ENCODE assay signal across 1 cellular context in genomic region chr13:30898721-30899188, GRCh38.
TF ChIP-seq lines count a peak whose summit lies in the region.

No MANE protein-coding gene starts in this region.

TF ChIP-seq in HepG2, 621 proteins besides CTCF, POLR2A, EP300 and RAD21 (continued from another document and continues in another):
- no peak for TF ChIP-seq SAFB2 (CRISPR knock-in tag; IDR thresholded peaks at IDR 0.05; ENCODE audit: borderline replicate concordance, low read depth)
- TF ChIP-seq CREB1 (IDR thresholded peaks at IDR 0.05): no peak
- no peak for TF ChIP-seq CREB1 (CRISPR knock-in tag; IDR thresholded peaks at IDR 0.05)
- TF ChIP-seq ZNF616 (CRISPR knock-in tag; IDR thresholded peaks at IDR 0.05; ENCODE audit: low read depth): no peak
- no peak for TF ChIP-seq ZNF121 (CRISPR knock-in tag; IDR thresholded peaks at IDR 0.05)
- TF ChIP-seq, protein P1, sequence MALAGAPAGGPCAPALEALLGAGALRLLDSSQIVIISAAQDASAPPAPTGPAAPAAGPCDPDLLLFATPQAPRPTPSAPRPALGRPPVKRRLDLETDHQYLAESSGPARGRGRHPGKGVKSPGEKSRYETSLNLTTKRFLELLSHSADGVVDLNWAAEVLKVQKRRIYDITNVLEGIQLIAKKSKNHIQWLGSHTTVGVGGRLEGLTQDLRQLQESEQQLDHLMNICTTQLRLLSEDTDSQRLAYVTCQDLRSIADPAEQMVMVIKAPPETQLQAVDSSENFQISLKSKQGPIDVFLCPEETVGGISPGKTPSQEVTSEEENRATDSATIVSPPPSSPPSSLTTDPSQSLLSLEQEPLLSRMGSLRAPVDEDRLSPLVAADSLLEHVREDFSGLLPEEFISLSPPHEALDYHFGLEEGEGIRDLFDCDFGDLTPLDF (CRISPR knock-in tag; IDR thresholded peaks at IDR 0.05): no peak
- TF ChIP-seq KDM5B (CRISPR knock-in tag; IDR thresholded peaks at IDR 0.05; ENCODE audit: borderline replicate concordance): no peak
- TF ChIP-seq NCOR1 (IDR thresholded peaks at IDR 0.05; ENCODE audit: borderline replicate concordance, low read length): no peak; the same call in 1 of the 2 replicates
- TF ChIP-seq STAG1 (CRISPR knock-in tag; IDR thresholded peaks at IDR 0.05): no peak
- no peak for TF ChIP-seq MBD4 (IDR thresholded peaks at IDR 0.05; ENCODE audit: borderline replicate concordance, low read length)
- peak; percentile 48; the same call in 1 of the 2 replicates for TF ChIP-seq PITX1 (CRISPR knock-in tag; IDR thresholded peaks at IDR 0.05)
- TF ChIP-seq ZNF138 (CRISPR knock-in tag; IDR thresholded peaks at IDR 0.05; ENCODE audit: low read depth): no peak
- no peak for TF ChIP-seq ZNF672 (CRISPR knock-in tag; IDR thresholded peaks at IDR 0.05)
- no peak for TF ChIP-seq ZNF253 (CRISPR knock-in tag; IDR thresholded peaks at IDR 0.05; ENCODE audit: borderline replicate concordance)
- TF ChIP-seq, protein P2, sequence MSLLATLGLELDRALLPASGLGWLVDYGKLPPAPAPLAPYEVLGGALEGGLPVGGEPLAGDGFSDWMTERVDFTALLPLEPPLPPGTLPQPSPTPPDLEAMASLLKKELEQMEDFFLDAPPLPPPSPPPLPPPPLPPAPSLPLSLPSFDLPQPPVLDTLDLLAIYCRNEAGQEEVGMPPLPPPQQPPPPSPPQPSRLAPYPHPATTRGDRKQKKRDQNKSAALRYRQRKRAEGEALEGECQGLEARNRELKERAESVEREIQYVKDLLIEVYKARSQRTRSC (CRISPR knock-in tag; IDR thresholded peaks at IDR 0.05; ENCODE audit: low read depth): no peak
- TF ChIP-seq, protein P3, sequence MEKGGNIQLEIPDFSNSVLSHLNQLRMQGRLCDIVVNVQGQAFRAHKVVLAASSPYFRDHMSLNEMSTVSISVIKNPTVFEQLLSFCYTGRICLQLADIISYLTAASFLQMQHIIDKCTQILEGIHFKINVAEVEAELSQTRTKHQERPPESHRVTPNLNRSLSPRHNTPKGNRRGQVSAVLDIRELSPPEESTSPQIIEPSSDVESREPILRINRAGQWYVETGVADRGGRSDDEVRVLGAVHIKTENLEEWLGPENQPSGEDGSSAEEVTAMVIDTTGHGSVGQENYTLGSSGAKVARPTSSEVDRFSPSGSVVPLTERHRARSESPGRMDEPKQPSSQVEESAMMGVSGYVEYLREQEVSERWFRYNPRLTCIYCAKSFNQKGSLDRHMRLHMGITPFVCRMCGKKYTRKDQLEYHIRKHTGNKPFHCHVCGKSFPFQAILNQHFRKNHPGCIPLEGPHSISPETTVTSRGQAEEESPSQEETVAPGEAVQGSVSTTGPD (CRISPR knock-in tag; IDR thresholded peaks at IDR 0.05): no peak
- no peak for TF ChIP-seq ZFP82 (CRISPR knock-in tag; IDR thresholded peaks at IDR 0.05; ENCODE audit: borderline replicate concordance)
- no peak for TF ChIP-seq ZNF577 (CRISPR knock-in tag; IDR thresholded peaks at IDR 0.05; ENCODE audit: borderline replicate concordance, low read depth)
- no peak for TF ChIP-seq ZUFSP (CRISPR knock-in tag; IDR thresholded peaks at IDR 0.05; ENCODE audit: borderline replicate concordance)
- no peak for TF ChIP-seq EED (CRISPR knock-in tag; IDR thresholded peaks at IDR 0.05)
- TF ChIP-seq ZNF503 (CRISPR knock-in tag; IDR thresholded peaks at IDR 0.05): no peak
- TF ChIP-seq ZMAT5 (CRISPR knock-in tag; IDR thresholded peaks at IDR 0.05; ENCODE audit: borderline replicate concordance, low read depth): no peak
- TF ChIP-seq, protein P4, sequence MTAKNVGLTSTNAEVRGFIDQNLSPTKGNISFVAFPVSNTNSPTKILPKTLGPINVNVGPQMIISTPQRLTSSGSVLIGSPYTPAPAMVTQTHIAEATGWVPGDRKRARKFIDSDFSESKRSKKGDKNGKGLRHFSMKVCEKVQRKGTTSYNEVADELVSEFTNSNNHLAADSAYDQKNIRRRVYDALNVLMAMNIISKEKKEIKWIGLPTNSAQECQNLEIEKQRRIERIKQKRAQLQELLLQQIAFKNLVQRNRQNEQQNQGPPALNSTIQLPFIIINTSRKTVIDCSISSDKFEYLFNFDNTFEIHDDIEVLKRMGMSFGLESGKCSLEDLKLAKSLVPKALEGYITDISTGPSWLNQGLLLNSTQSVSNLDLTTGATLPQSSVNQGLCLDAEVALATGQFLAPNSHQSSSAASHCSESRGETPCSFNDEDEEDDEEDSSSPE (CRISPR knock-in tag; IDR thresholded peaks at IDR 0.05): no peak
- no peak for TF ChIP-seq RFX3 (CRISPR knock-in tag; IDR thresholded peaks at IDR 0.05)
- TF ChIP-seq ZNF30 (CRISPR knock-in tag; IDR thresholded peaks at IDR 0.05): no peak
- no peak for TF ChIP-seq ZNF256 (CRISPR knock-in tag; conservative IDR thresholded peaks at IDR 0.05)
- no peak for TF ChIP-seq MAFF (IDR thresholded peaks at IDR 0.05; ENCODE audit: low read depth, low read length)
- TF ChIP-seq HDAC1 (CRISPR knock-in tag; IDR thresholded peaks at IDR 0.05): no peak
- no peak for TF ChIP-seq PRDM10 (CRISPR knock-in tag; IDR thresholded peaks at IDR 0.05; ENCODE audit: low read depth)
- no peak for TF ChIP-seq ZNF230 (CRISPR knock-in tag; IDR thresholded peaks at IDR 0.05)
- no peak for TF ChIP-seq ZEB1 (IDR thresholded peaks at IDR 0.05; ENCODE audit: insufficient replicate concordance, low read depth)
- no peak for TF ChIP-seq TCF12 (IDR thresholded peaks at IDR 0.05)
- TF ChIP-seq TCF12 (CRISPR knock-in tag; IDR thresholded peaks at IDR 0.05): no peak
- TF ChIP-seq ZNF552 (CRISPR knock-in tag; IDR thresholded peaks at IDR 0.05; ENCODE audit: borderline replicate concordance): no peak
- TF ChIP-seq ZNF333 (CRISPR knock-in tag; IDR thresholded peaks at IDR 0.05; ENCODE audit: borderline replicate concordance): no peak
- no peak for TF ChIP-seq ZNF777 (CRISPR knock-in tag; IDR thresholded peaks at IDR 0.05)
- no peak for TF ChIP-seq GTF3A (CRISPR knock-in tag; conservative IDR thresholded peaks at IDR 0.05)
- TF ChIP-seq HBP1 (CRISPR knock-in tag; IDR thresholded peaks at IDR 0.05; ENCODE audit: low read depth): no peak
- TF ChIP-seq, protein P5, sequence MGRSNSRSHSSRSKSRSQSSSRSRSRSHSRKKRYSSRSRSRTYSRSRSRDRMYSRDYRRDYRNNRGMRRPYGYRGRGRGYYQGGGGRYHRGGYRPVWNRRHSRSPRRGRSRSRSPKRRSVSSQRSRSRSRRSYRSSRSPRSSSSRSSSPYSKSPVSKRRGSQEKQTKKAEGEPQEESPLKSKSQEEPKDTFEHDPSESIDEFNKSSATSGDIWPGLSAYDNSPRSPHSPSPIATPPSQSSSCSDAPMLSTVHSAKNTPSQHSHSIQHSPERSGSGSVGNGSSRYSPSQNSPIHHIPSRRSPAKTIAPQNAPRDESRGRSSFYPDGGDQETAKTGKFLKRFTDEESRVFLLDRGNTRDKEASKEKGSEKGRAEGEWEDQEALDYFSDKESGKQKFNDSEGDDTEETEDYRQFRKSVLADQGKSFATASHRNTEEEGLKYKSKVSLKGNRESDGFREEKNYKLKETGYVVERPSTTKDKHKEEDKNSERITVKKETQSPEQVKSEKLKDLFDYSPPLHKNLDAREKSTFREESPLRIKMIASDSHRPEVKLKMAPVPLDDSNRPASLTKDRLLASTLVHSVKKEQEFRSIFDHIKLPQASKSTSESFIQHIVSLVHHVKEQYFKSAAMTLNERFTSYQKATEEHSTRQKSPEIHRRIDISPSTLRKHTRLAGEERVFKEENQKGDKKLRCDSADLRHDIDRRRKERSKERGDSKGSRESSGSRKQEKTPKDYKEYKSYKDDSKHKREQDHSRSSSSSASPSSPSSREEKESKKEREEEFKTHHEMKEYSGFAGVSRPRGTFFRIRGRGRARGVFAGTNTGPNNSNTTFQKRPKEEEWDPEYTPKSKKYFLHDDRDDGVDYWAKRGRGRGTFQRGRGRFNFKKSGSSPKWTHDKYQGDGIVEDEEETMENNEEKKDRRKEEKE (IDR thresholded peaks at IDR 0.05): no peak
- no peak for TF ChIP-seq ZNF543 (CRISPR knock-in tag; IDR thresholded peaks at IDR 0.05)
- no peak for TF ChIP-seq SRSF1 (optimal IDR thresholded peaks at IDR 0.05; ENCODE audit: low read depth, low read length)
- no peak for TF ChIP-seq ZNF562 (CRISPR knock-in tag; IDR thresholded peaks at IDR 0.05; ENCODE audit: borderline replicate concordance)
- no peak for TF ChIP-seq ZNF460 (CRISPR knock-in tag; IDR thresholded peaks at IDR 0.05; ENCODE audit: borderline replicate concordance)
- peak; percentile 61 for TF ChIP-seq MED1 (CRISPR knock-in tag; IDR thresholded peaks at IDR 0.05)
- TF ChIP-seq ATAD3A (CRISPR knock-in tag; IDR thresholded peaks at IDR 0.05): no peak
- no peak for TF ChIP-seq HOXA5 (CRISPR knock-in tag; IDR thresholded peaks at IDR 0.05)
- TF ChIP-seq ZNF691 (CRISPR knock-in tag; IDR thresholded peaks at IDR 0.05; ENCODE audit: borderline replicate concordance, low read depth): no peak
- TF ChIP-seq IRF1 (CRISPR knock-in tag; IDR thresholded peaks at IDR 0.05; ENCODE audit: low read depth): no peak
- TF ChIP-seq HHEX (CRISPR knock-in tag; IDR thresholded peaks at IDR 0.05): no peak
- TF ChIP-seq TP53 (CRISPR knock-in tag; conservative IDR thresholded peaks at IDR 0.05): no peak
- TF ChIP-seq SMARCC2 (IDR thresholded peaks at IDR 0.05): no peak
- TF ChIP-seq SRSF9 (IDR thresholded peaks at IDR 0.05; ENCODE audit: borderline replicate concordance, insufficient read depth, low read depth, low read length, poor library complexity, severe bottlenecking): no peak
